Comparison of ENCODE assay signal across 1 cellular context in the genomic region with DNA sequence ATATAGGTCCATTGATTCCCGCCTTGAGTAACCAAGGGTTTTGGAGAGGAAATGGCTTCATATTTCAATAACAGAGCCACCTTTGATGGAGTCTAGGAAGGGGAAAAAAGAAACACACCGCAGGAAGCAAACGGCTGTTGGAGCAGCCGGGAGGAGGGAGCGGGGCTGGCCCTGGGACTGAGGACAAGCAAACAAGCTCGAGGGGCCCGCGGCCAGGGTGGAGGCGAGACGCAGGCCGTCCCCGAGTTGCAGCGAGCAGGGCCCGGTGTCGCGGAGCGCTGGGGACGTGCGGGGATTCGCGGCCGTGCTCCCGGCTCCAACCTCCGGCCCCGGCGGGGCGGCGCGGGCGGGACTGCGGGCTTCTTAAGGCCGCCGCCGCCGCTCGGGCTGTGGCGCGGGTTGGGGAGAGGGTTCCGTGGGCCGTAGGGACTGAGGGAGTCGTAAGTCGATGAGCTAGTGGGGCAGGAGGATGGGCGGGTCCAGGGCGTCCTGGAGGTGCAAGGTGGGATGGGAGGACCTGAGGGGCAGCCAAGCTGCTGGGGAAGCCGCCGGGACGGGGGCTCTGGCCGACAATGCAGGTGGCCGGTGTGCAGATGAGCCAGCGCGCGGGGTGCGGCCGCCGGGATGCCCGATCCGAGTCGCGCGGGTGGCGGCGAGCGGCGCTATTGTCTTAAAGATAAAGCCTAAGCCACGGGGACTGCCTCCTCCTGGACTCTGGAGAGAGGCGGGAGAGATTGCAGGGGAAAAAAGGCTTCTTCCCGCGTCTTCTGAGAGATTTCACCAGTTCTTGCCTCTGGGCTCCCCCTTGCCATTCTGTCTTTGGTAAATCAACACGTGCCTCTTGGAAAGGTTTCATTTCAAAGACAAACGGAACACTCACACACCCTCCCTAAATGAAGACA.
TF ChIP-seq lines count a peak whose summit lies in the region.

No MANE protein-coding gene starts in this region.

TF ChIP-seq in H1, 55 proteins besides CTCF, POLR2A, EP300 and RAD21:
- TF ChIP-seq HDAC2 (IDR thresholded peaks at IDR 0.05; ENCODE audit: borderline replicate concordance in 1 of 2, low read depth in 2 of 2, low read length in 2 of 2) (peak in 1 of 2 experiments; percentile 12; a peak in 1 of 4 replicates), RBBP5 (IDR thresholded peaks at IDR 0.05; ENCODE audit: borderline replicate concordance, low read depth, low read length) (peak; percentile 88), SP2 (IDR thresholded peaks at IDR 0.05; ENCODE audit: low read length) (no peak), PHF8 (conservative IDR thresholded peaks at IDR 0.05; ENCODE audit: low read depth, low read length) (peak; percentile 61; the same call in 1 of the 2 replicates), TBP (IDR thresholded peaks at IDR 0.05; ENCODE audit: low read depth, low read length) (peak; percentile 54; the same call in 1 of the 2 replicates), NANOG (IDR thresholded peaks at IDR 0.05; ENCODE audit: insufficient read depth, low read depth, low read length, poor library complexity, severe bottlenecking) (no peak), SP4 (IDR thresholded peaks at IDR 0.05; ENCODE audit: low read length) (no peak), YY1 (IDR thresholded peaks at IDR 0.05; ENCODE audit: low read depth, low read length) (peak; percentile 9; the same call in 1 of the 2 replicates), CHD1 (IDR thresholded peaks at IDR 0.05; ENCODE audit: low read depth, low read length) (no peak), TCF12 (IDR thresholded peaks at IDR 0.05; ENCODE audit: low read depth, low read length) (no peak), TAF1 (IDR thresholded peaks at IDR 0.05; ENCODE audit: low read depth, low read length) (peak; percentile 63), POU5F1 (IDR thresholded peaks at IDR 0.05; ENCODE audit: low read depth, low read length) (no peak), CEBPB (IDR thresholded peaks at IDR 0.05; ENCODE audit: low read depth, low read length) (no peak), TAF7 (optimal IDR thresholded peaks at IDR 0.05; ENCODE audit: borderline replicate concordance, low read depth, low read length) (peak; percentile 20), SAP30 (IDR thresholded peaks at IDR 0.05; ENCODE audit: insufficient read depth, insufficient replicate concordance, low read length) (no peak), EZH2 (IDR thresholded peaks at IDR 0.05; ENCODE audit: low read depth, low read length, severe bottlenecking) (peak; percentile 38), BACH1 (IDR thresholded peaks at IDR 0.05; ENCODE audit: low read length) (no peak; the same call in 1 of the 2 replicates), BRCA1 (IDR thresholded peaks at IDR 0.05; ENCODE audit: low read depth, low read length) (no peak), GABPA (IDR thresholded peaks at IDR 0.05; ENCODE audit: borderline replicate concordance, insufficient read depth, low read length) (no peak), GTF2F1 (IDR thresholded peaks at IDR 0.05; ENCODE audit: borderline replicate concordance, low read depth, low read length) (no peak), CHD2 (IDR thresholded peaks at IDR 0.05; ENCODE audit: low read length) (no peak), BCL11A (IDR thresholded peaks at IDR 0.05; ENCODE audit: low read depth in 2 of 2, low read length in 2 of 2) (no peak), ASH2L (IDR thresholded peaks at IDR 0.05; ENCODE audit: low read length) (peak; percentile 96), HDAC6 (IDR thresholded peaks at IDR 0.05; ENCODE audit: low read depth, low read length) (no peak), KDM4A (IDR thresholded peaks at IDR 0.05; ENCODE audit: low read depth, low read length, severe bottlenecking) (peak; percentile 78), CREB1 (IDR thresholded peaks at IDR 0.05) (0 out of 2 replicates have a peak, but pooled peaks have one; percentile 16)
- TF ChIP-seq, protein P1, sequence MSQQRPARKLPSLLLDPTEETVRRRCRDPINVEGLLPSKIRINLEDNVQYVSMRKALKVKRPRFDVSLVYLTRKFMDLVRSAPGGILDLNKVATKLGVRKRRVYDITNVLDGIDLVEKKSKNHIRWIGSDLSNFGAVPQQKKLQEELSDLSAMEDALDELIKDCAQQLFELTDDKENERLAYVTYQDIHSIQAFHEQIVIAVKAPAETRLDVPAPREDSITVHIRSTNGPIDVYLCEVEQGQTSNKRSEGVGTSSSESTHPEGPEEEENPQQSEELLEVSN (IDR thresholded peaks at IDR 0.05): peak; percentile 89
- TF ChIP-seq, protein P2, sequence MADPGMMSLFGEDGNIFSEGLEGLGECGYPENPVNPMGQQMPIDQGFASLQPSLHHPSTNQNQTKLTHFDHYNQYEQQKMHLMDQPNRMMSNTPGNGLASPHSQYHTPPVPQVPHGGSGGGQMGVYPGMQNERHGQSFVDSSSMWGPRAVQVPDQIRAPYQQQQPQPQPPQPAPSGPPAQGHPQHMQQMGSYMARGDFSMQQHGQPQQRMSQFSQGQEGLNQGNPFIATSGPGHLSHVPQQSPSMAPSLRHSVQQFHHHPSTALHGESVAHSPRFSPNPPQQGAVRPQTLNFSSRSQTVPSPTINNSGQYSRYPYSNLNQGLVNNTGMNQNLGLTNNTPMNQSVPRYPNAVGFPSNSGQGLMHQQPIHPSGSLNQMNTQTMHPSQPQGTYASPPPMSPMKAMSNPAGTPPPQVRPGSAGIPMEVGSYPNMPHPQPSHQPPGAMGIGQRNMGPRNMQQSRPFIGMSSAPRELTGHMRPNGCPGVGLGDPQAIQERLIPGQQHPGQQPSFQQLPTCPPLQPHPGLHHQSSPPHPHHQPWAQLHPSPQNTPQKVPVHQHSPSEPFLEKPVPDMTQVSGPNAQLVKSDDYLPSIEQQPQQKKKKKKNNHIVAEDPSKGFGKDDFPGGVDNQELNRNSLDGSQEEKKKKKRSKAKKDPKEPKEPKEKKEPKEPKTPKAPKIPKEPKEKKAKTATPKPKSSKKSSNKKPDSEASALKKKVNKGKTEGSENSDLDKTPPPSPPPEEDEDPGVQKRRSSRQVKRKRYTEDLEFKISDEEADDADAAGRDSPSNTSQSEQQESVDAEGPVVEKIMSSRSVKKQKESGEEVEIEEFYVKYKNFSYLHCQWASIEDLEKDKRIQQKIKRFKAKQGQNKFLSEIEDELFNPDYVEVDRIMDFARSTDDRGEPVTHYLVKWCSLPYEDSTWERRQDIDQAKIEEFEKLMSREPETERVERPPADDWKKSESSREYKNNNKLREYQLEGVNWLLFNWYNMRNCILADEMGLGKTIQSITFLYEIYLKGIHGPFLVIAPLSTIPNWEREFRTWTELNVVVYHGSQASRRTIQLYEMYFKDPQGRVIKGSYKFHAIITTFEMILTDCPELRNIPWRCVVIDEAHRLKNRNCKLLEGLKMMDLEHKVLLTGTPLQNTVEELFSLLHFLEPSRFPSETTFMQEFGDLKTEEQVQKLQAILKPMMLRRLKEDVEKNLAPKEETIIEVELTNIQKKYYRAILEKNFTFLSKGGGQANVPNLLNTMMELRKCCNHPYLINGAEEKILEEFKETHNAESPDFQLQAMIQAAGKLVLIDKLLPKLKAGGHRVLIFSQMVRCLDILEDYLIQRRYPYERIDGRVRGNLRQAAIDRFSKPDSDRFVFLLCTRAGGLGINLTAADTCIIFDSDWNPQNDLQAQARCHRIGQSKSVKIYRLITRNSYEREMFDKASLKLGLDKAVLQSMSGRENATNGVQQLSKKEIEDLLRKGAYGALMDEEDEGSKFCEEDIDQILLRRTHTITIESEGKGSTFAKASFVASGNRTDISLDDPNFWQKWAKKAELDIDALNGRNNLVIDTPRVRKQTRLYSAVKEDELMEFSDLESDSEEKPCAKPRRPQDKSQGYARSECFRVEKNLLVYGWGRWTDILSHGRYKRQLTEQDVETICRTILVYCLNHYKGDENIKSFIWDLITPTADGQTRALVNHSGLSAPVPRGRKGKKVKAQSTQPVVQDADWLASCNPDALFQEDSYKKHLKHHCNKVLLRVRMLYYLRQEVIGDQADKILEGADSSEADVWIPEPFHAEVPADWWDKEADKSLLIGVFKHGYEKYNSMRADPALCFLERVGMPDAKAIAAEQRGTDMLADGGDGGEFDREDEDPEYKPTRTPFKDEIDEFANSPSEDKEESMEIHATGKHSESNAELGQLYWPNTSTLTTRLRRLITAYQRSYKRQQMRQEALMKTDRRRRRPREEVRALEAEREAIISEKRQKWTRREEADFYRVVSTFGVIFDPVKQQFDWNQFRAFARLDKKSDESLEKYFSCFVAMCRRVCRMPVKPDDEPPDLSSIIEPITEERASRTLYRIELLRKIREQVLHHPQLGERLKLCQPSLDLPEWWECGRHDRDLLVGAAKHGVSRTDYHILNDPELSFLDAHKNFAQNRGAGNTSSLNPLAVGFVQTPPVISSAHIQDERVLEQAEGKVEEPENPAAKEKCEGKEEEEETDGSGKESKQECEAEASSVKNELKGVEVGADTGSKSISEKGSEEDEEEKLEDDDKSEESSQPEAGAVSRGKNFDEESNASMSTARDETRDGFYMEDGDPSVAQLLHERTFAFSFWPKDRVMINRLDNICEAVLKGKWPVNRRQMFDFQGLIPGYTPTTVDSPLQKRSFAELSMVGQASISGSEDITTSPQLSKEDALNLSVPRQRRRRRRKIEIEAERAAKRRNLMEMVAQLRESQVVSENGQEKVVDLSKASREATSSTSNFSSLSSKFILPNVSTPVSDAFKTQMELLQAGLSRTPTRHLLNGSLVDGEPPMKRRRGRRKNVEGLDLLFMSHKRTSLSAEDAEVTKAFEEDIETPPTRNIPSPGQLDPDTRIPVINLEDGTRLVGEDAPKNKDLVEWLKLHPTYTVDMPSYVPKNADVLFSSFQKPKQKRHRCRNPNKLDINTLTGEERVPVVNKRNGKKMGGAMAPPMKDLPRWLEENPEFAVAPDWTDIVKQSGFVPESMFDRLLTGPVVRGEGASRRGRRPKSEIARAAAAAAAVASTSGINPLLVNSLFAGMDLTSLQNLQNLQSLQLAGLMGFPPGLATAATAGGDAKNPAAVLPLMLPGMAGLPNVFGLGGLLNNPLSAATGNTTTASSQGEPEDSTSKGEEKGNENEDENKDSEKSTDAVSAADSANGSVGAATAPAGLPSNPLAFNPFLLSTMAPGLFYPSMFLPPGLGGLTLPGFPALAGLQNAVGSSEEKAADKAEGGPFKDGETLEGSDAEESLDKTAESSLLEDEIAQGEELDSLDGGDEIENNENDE (IDR thresholded peaks at IDR 0.05; ENCODE audit: insufficient replicate concordance, low read length): no peak
